ENCODE assay signal across 14 cellular contexts in the genomic region with DNA sequence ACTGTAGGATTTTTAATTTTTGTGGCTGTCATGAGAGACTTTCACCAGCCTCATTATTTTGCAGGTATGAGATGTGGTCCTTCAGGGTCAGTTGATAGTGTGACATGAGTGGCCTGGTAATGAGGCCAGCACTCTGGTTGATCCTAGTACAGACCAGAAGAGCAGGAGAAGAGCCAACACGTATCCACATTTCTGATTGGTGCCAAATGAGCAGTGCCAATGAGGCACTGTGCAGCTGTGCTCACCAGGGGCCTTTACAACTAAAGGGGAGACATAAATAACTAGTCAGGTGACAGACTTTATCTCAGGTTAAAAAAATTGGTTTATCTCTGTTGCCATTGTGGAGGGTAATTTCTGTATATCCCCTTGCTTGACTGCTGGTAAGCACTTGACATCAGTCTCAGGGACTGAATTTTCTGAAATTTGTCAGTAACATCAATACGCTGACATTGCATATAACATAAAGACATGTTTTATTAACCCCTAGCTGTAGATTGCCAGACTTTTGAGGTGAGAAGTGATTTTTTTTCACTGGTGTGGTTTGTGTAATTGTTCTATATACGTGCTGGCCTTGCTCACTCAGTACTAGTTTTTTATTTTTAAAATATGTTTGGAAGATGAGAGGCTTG.
DNase-seq lines count a peak whose midpoint lies in the region; ATAC-seq, FAIRE-seq and TF ChIP-seq lines count a peak whose summit lies in the region.
"Had no signal": no experiment of that assay in that cellular context is flagged by ENCODE, and none has a peak within 500 bp of the region (broad histone marks: within the 10 kb centered on the region; RNA-seq: fewer than 3 reads in every experiment).

No MANE protein-coding gene starts in this region.

- BruUV-seq in GM12878 (replicated peaks; lab: Mats Ljungman, UMichigan), result no TSS peak

- no peaks in the 10 kb centered on the region for H3K27me3 ChIP-seq in GM12878 (replicated peaks in 1 of 2; ENCODE audit: control insufficient read depth in 2 of 2, insufficient read depth in 2 of 2, low read length in 1 of 2)
- no peaks in the 10 kb centered on the region for H3K27me3 ChIP-seq in tibial artery

- no peak overlapping the region for H3K9ac ChIP-seq in GM12878 (ENCODE audit: control insufficient read depth, insufficient read depth, low read length)

- in situ Hi-C loops in GM12878 (cut with MboI), result no loop called here

- peaks cover 54% of the 10 kb centered on the region for H3K4me1 ChIP-seq in GM12878 (ENCODE audit: control insufficient read depth, insufficient read depth, low read length)
- H3K4me1 ChIP-seq in tibial artery, result peaks cover 0 to 99% (median 88%) of the 10 kb centered on the region in 4 donors

- intact Hi-C loops in GM12878 (cut with micrococcal nuclease; ENCODE audit: unreplicated experiment) (no loop called here), tibial artery (cut with DNase I; ENCODE audit: low total_unique reads) (no loop called here)

- FAIRE-seq in GM12878 (lab: Jason Lieb, UNC), result no peak
- FAIRE-seq: GM18507 had no signal

- no peaks in the 10 kb centered on the region for H3K27me3 Mint-ChIP-seq in stimulated activated memory B cell treated with anti-CD40 and anti-IgM and Interleukin-4, amounts not matched to agents 10 μg/mL and 1 μg/mL and 100 μg/mL, for 72 hours
- H3K27me3 Mint-ChIP-seq: activated naive CD8-positive, alpha-beta T cell treated with anti-CD3 and anti-CD28 coated beads, Interleukin-2, amount 10 ng/mL, durations not matched to agents 7 days and 5 days had no signal

- H3K4me1 Mint-ChIP-seq in stimulated activated memory B cell treated with anti-CD40 and anti-IgM and Interleukin-4, amounts not matched to agents 10 μg/mL and 1 μg/mL and 100 μg/mL, for 72 hours, result peaks cover 50% of the 10 kb centered on the region

- no peak overlapping the region for H3K4me2 ChIP-seq in GM12878 (ENCODE audit: control insufficient read depth, insufficient read depth)

- SMC1A ChIA-PET in GM12878 (lab: Charles Lee; ENCODE audit: uncharacterized antibody, unreplicated experiment), result interaction anchor here (0.8 to 2.6 kb wide), 9 partner anchors 16 to 113 kb away, joined by 3 to 16 read pairs (median 4); no protein-coding TSS in a partner anchor

- H3K27ac ChIP-seq in GM12878 (ENCODE audit: control insufficient read depth, insufficient read depth) (no peak overlapping the region), tibial artery (peak overlapping the region; percentile 85 to 89)

- RAD21 ChIA-PET in GM12878 (lab: Charles Lee; ENCODE audit: unreplicated experiment), result interaction anchor here (0.6 to 3.2 kb wide), 7 partner anchors 18 to 121 kb away, joined by 3 to 13 read pairs (median 3); a partner anchor contains a TSS

- 90% methylated on average over 3 of the region's 3 CpGs for WGBS in GM12878 (ENCODE audit: insufficient coverage, insufficient replicate concordance, low lambda C conversion rate, missing lambda C conversion rate)

- H3K9me3 ChIP-seq in GM12878 (replicated peaks; ENCODE audit: control insufficient read depth, insufficient read depth, low read length) (no peaks in the 10 kb centered on the region), tibial artery (no peaks in the 10 kb centered on the region)

- H3K27ac Mint-ChIP-seq in stimulated activated memory B cell treated with anti-CD40 and anti-IgM and Interleukin-4, amounts not matched to agents 10 μg/mL and 1 μg/mL and 100 μg/mL, for 72 hours, result no peak overlapping the region
- H3K27ac Mint-ChIP-seq: activated naive CD8-positive, alpha-beta T cell treated with anti-CD3 and anti-CD28 coated beads, Interleukin-2, amount 10 ng/mL, durations not matched to agents 7 days and 5 days; T-helper 1 cell treated with Interleukin-12 subunit alpha and Interleukin-12 subunit beta and Interleukin-4 antibody, amounts not matched to agents 30 μg/mL and 1 μg/mL, for 36 hours had no signal

- H3K36me3 Mint-ChIP-seq in stimulated activated memory B cell treated with anti-CD40 and anti-IgM and Interleukin-4, amounts not matched to agents 10 μg/mL and 1 μg/mL and 100 μg/mL, for 72 hours, result no peaks in the 10 kb centered on the region

- H3K79me2 ChIP-seq in GM12878 (ENCODE audit: control insufficient read depth, insufficient read depth, low read length), result peaks cover 98% of the 10 kb centered on the region

- no peak overlapping the region for H2AFZ ChIP-seq in GM12878 (ENCODE audit: control insufficient read depth, low read depth, low read length)

- no peak for TF ChIP-seq CTCF in GM12878 (IDR thresholded peaks at IDR 0.05 in 2 of 3, conservative IDR thresholded peaks at IDR 0.05 in 1 of 3; ENCODE audit: control insufficient read depth in 2 of 3, extremely low read depth in 1 of 3, insufficient read depth in 1 of 3, low read depth in 3 of 3, low read length in 3 of 3)
- no peak for TF ChIP-seq CTCF in tibial artery (IDR thresholded peaks at IDR 0.05)

- H3K36me3 ChIP-seq in GM12878 (ENCODE audit: control insufficient read depth in 2 of 2, insufficient read depth in 2 of 2, low read length in 1 of 2) (no peaks in the 10 kb centered on the region; a peak in 2 of 4 replicates), tibial artery (no peaks in the 10 kb centered on the region)

- no peak for TF ChIP-seq POLR2A in GM12878 (IDR thresholded peaks at IDR 0.05; ENCODE audit: low read depth, low read length)

- POLR2A ChIA-PET in GM12878 (lab: Charles Lee), result interaction anchor here (0.8 to 1.7 kb wide), 6 partner anchors 12 to 99 kb away, joined by 3 to 7 read pairs (median 4); no protein-coding TSS in a partner anchor

- DNase-seq in NCI-H82 (lab: John Stamatoyannopoulos, UW) (peak; percentile 5), NCI-H82 treated with DMSO at 0.1 percent for 48 hours (lab: John Stamatoyannopoulos, UW; ENCODE audit: unreplicated experiment) (no peak), GM12878 (ENCODE audit: low read depth, low spot score) (no peak), left lobe of liver (ENCODE audit: low spot score) (no peak), tibial artery (no peak), NCI-H1105 treated with DMSO at 0.1 percent for 48 hours (lab: John Stamatoyannopoulos, UW) (no peak)
- DNase-seq: ACHN; activated naive CD8-positive, alpha-beta T cell treated with anti-CD3 and anti-CD28 coated beads, Interleukin-2, amount 10 ng/mL, durations not matched to agents 7 days and 5 days; kidney glomerular epithelial cell; NCI-H1048 had no signal

- H3K4me3 ChIP-seq in GM12878 (no peak overlapping the region), tibial artery (no peak overlapping the region)

- CTCF ChIA-PET in GM12878 (lab: Yijun Ruan, JAX), result interaction anchor here (0.7 to 1.4 kb wide), 6 partner anchors 9 to 113 kb away, joined by 3 to 5 read pairs (median 4); no protein-coding TSS in a partner anchor

- no peak overlapping the region for H3K4me3 Mint-ChIP-seq in stimulated activated memory B cell treated with anti-CD40 and anti-IgM and Interleukin-4, amounts not matched to agents 10 μg/mL and 1 μg/mL and 100 μg/mL, for 72 hours
- H3K4me3 Mint-ChIP-seq: activated naive CD8-positive, alpha-beta T cell treated with anti-CD3 and anti-CD28 coated beads, Interleukin-2, amount 10 ng/mL, durations not matched to agents 7 days and 5 days; T-helper 1 cell treated with Interleukin-12 subunit alpha and Interleukin-12 subunit beta and Interleukin-4 antibody, amounts not matched to agents 30 μg/mL and 1 μg/mL, for 36 hours had no signal

- no peak for TF ChIP-seq EP300 in GM12878 (IDR thresholded peaks at IDR 0.05; ENCODE audit: borderline replicate concordance in 1 of 2, control insufficient read depth in 1 of 2, low read depth in 2 of 2, low read length in 2 of 2)

- ATAC-seq in GM12878 (no peak), left lobe of liver (peak; percentile 29), HG02642 (IDR thresholded peaks at IDR 0.05; ENCODE audit: poor library complexity, unreplicated experiment) (no peak)
- ATAC-seq in stimulated activated memory B cell treated with anti-CD40 and anti-IgM and Interleukin-4, amounts not matched to agents 10 μg/mL and 1 μg/mL and 100 μg/mL, for 72 hours, result no peak

- H3K9me3 Mint-ChIP-seq in stimulated activated memory B cell treated with anti-CD40 and anti-IgM and Interleukin-4, amounts not matched to agents 10 μg/mL and 1 μg/mL and 100 μg/mL, for 72 hours, result no peaks in the 10 kb centered on the region
- H3K9me3 Mint-ChIP-seq: activated naive CD8-positive, alpha-beta T cell treated with anti-CD3 and anti-CD28 coated beads, Interleukin-2, amount 10 ng/mL, durations not matched to agents 7 days and 5 days; T-helper 1 cell treated with Interleukin-12 subunit alpha and Interleukin-12 subunit beta and Interleukin-4 antibody, amounts not matched to agents 30 μg/mL and 1 μg/mL, for 36 hours had no signal

- H4K20me1 ChIP-seq in GM12878 (ENCODE audit: control insufficient read depth, insufficient read depth), result no peaks in the 10 kb centered on the region; the same call in 1 of the 2 replicates

- TF ChIP-seq RAD21 in GM12878 (IDR thresholded peaks at IDR 0.05; ENCODE audit: insufficient read depth, low read depth, low read length), result no peak

TF ChIP-seq in GM12878, 131 proteins besides CTCF, POLR2A, EP300 and RAD21:
- no peak for TF ChIP-seq FOXK2 (IDR thresholded peaks at IDR 0.05)
- TF ChIP-seq ZNF384 (IDR thresholded peaks at IDR 0.05; ENCODE audit: borderline replicate concordance, low read depth, low read length), result 0 out of 2 replicates have a peak, but pooled peaks have one; percentile 5
- no peak for TF ChIP-seq SPI1 (IDR thresholded peaks at IDR 0.05; ENCODE audit: borderline replicate concordance, insufficient read depth, low read depth, low read length)
- TF ChIP-seq FOXM1 (IDR thresholded peaks at IDR 0.05; ENCODE audit: low read depth, low read length), result no peak
- no peak for TF ChIP-seq ETV6 (conservative IDR thresholded peaks at IDR 0.05 in 1 of 2, IDR thresholded peaks at IDR 0.05 in 1 of 2; ENCODE audit: borderline replicate concordance in 1 of 2, low read depth in 1 of 2)
